Comparison of ENCODE assay signal across 7 cellular contexts in the genomic region with DNA sequence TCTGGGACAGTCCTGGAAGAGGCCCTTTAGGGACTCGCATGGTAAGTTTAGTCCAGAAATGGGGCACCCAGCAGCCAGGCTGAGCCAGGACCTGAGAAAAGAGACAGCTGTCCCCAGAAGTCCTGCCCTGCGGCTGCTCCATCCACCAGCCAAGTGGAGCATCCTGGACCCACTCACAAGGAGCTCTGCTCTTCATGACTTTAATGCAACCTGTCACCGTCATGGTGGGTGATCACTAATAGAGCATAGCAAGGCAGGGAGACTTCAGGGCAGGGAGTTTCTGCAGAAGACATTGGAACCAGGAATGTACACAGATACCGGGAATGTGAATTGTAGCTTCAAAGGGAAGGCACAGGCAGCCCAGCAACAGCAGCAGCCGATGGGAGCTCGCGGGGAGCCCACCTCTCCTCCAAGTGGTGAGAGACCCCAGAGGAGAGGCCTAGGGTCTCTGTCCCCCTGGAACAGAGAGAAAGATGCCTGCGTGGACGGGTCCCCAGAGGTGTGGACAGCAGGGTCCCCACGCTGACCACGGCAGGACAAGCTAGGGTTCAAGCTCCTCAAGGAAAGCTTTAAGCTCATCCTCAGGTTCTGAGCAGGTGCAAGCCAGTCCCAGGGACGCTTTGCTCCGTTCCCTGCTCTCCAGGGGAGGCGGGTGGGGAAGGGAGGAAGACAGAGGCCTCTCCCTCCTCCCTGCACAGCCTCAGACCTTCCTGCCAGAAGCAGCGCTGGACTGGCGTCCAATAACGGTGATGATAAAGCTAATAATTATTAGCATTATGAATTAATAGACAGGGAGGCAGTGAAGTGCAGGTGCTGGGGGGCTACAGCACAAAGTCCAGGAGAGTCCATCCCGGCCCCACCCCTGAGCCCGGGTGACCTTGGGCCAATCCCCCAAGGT.
DNase-seq lines count a peak whose midpoint lies in the region; ATAC-seq and TF ChIP-seq lines count a peak whose summit lies in the region.
"Not testable (repeated sequence)": the region's sequence is repeated elsewhere in the genome, so short reads cannot be mapped to it uniquely, and the experiment has no call there.

No MANE protein-coding gene starts in this region.

- WGBS in neuronal stem cell (ENCODE audit: extremely low coverage in 2 of 2, insufficient read length in 2 of 2, insufficient replicate concordance in 1 of 2), 2 donors: no CpG with 5 or more reads among the region's 19 CpGs

- H2AFZ ChIP-seq in neuronal stem cell (ENCODE audit: low read length): not testable (repeated sequence)

- intact Hi-C loops in cardiac septum (cut with DNase I); sciatic nerve (cut with DNase I); tibial artery (cut with DNase I; ENCODE audit: low total_unique reads): not testable (repeated sequence)

- not testable (repeated sequence) for H2BK15ac ChIP-seq in neuronal stem cell (ENCODE audit: low read length)

- not testable (repeated sequence) for H3K23ac ChIP-seq in neuronal stem cell (ENCODE audit: low read depth, low read length, poor library complexity)

- not testable (repeated sequence) for H3K4me3 Mint-ChIP-seq in activated T-cell treated with anti-CD3 and anti-CD28 coated beads, Interleukin-2, amount 50 U/mL, for 24 hours

- not testable (repeated sequence) for H3K4me1 Mint-ChIP-seq in activated T-cell treated with anti-CD3 and anti-CD28 coated beads, Interleukin-2, amount 50 U/mL, for 24 hours (ENCODE audit: low read depth)

- not testable (repeated sequence) for ATAC-seq in left lobe of liver, sciatic nerve

- DNase-seq in DMS53 (lab: John Stamatoyannopoulos, UW) (peak; percentile 17), cardiac septum (ENCODE audit: low spot score) (peak; percentile 59), left lobe of liver (ENCODE audit: low spot score) (peak; percentile 21), sciatic nerve (ENCODE audit: low spot score) (peak; percentile 49), tibial artery (peak; percentile 12 to 58)
- peak; percentile 13 for DNase-seq in activated T-cell treated with anti-CD3 and anti-CD28 coated beads, Interleukin-2, amount 50 U/mL, for 24 hours
- DNase-seq in neuronal stem cell (ENCODE audit: low spot score): not testable (repeated sequence)

- H3K79me1 ChIP-seq in neuronal stem cell (ENCODE audit: low read depth, low read length): not testable (repeated sequence)

- H2AK5ac ChIP-seq in neuronal stem cell (ENCODE audit: low read depth, low read length): not testable (repeated sequence)

- H3K27me3 ChIP-seq in neuronal stem cell (ENCODE audit: control insufficient read depth in 3 of 3, insufficient read depth in 3 of 3, low read depth in 1 of 3, low read length in 3 of 3): not testable (repeated sequence)
- peaks cover 0 to 14% of the 10 kb centered on the region in 2 donors for H3K27me3 ChIP-seq in tibial artery

- not testable (repeated sequence) for H3K36me3 ChIP-seq in neuronal stem cell (replicated peaks in 1 of 2; ENCODE audit: control insufficient read depth in 2 of 2, insufficient read depth in 2 of 2, low read length in 2 of 2); tibial artery

- H2BK5ac ChIP-seq in neuronal stem cell (ENCODE audit: low read length): not testable (repeated sequence)

- H3K27ac ChIP-seq in neuronal stem cell (replicated peaks; ENCODE audit: low read length); tibial artery: not testable (repeated sequence)

- not testable (repeated sequence) for H3K4me1 ChIP-seq in neuronal stem cell (ENCODE audit: control insufficient read depth in 2 of 2, insufficient read depth in 1 of 2, low read depth in 1 of 2, low read length in 2 of 2); tibial artery

- H4K8ac ChIP-seq in neuronal stem cell (ENCODE audit: low read depth, low read length): not testable (repeated sequence)

- H3K18ac ChIP-seq in neuronal stem cell (ENCODE audit: low read length): peak overlapping the region; percentile 3

- not testable (repeated sequence) for H3K27ac Mint-ChIP-seq in activated T-cell treated with anti-CD3 and anti-CD28 coated beads, Interleukin-2, amount 50 U/mL, for 24 hours

- not testable (repeated sequence) for H3K9ac ChIP-seq in neuronal stem cell (ENCODE audit: low read depth, low read length, poor library complexity)

- not testable (repeated sequence) for H3K36me3 Mint-ChIP-seq in activated T-cell treated with anti-CD3 and anti-CD28 coated beads, Interleukin-2, amount 50 U/mL, for 24 hours (ENCODE audit: low read depth)

- H3K27me3 Mint-ChIP-seq in activated T-cell treated with anti-CD3 and anti-CD28 coated beads, Interleukin-2, amount 50 U/mL, for 24 hours: not testable (repeated sequence)

- not testable (repeated sequence) for H2BK12ac ChIP-seq in neuronal stem cell (ENCODE audit: low read length)

- not testable (repeated sequence) for H4K91ac ChIP-seq in neuronal stem cell (ENCODE audit: low read depth, low read length, poor library complexity)

- H3K4me3 ChIP-seq in neuronal stem cell (ENCODE audit: low read length in 2 of 2); tibial artery: not testable (repeated sequence)

- H3K14ac ChIP-seq in neuronal stem cell (ENCODE audit: low read length): not testable (repeated sequence)

- H2BK120ac ChIP-seq in neuronal stem cell (ENCODE audit: low read depth, low read length): not testable (repeated sequence)

- not testable (repeated sequence) for H3K4me2 ChIP-seq in neuronal stem cell (ENCODE audit: insufficient read depth, low read length, poor library complexity, severe bottlenecking)

- H3K9me3 Mint-ChIP-seq in activated T-cell treated with anti-CD3 and anti-CD28 coated beads, Interleukin-2, amount 50 U/mL, for 24 hours: not testable (repeated sequence)

- not testable (repeated sequence) for H3K9me3 ChIP-seq in neuronal stem cell (replicated peaks in 1 of 2; ENCODE audit: control insufficient read depth in 2 of 2, insufficient read depth in 1 of 2, low read depth in 1 of 2, low read length in 2 of 2); tibial artery

- TF ChIP-seq CTCF in tibial artery (IDR thresholded peaks at IDR 0.05): not testable (repeated sequence)

- H3K4ac ChIP-seq in neuronal stem cell (ENCODE audit: low read length): not testable (repeated sequence)
